ENCODE assay signal across 27 cellular contexts in the genomic region with DNA sequence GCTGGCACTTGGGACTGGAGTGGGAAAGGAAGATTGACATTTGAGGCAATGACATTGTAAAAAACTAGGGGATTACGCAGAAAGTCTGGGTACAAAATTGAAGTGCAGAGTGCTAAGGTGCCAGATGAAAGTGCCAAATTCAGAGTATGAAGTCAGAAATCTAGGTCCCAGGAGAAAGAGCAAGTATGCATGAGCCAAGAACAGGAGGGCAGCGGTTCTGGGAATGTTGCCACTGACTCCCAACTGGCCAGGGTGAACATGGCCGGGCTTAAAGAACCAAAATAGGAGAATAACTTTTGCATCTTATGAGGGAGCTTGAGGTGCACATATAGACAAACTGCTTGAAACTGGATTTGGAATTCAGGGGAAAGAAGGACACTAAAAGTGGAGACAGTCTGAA.
"Had no signal": no experiment of that assay in that cellular context is flagged by ENCODE, and none has a peak within 500 bp of the region (broad histone marks: within the 10 kb centered on the region; RNA-seq: fewer than 3 reads in every experiment).

No MANE protein-coding gene starts in this region.

- DNase-seq: activated B cell treated with CpG ODN at 0.5 μM for 24 hours; activated CD4-positive, alpha-beta T cell treated with anti-CD3 and anti-CD28 coated beads, Interleukin-2, amount 50 U/mL, for 1 hour; activated CD8-positive, alpha-beta T cell treated with anti-CD3 and anti-CD28 coated beads for 36 hours; activated gamma-delta T cell treated with Interleukin-2 at 50 U/mL for 16 hours; activated naive CD4-positive, alpha-beta T cell treated with anti-CD3 and anti-CD28 coated beads, Interleukin-2, amount 50 U/mL, for 16 hours; activated T-cell treated with anti-CD3 and anti-CD28 coated beads, Interleukin-2, amount 50 U/mL, for 4 hours; amniotic stem cell; effector CD8-positive, alpha-beta T cell; esophagus squamous epithelium; foreskin keratinocyte; heart left ventricle; hypothalamus; immature natural killer cell; kidney; left colon; mammary epithelial cell; naive thymus-derived CD4-positive, alpha-beta T cell; pancreas; retina; spleen; stimulated activated naive CD4-positive, alpha-beta T cell; T-cell; testis; upper lobe of left lung had no signal

- ATAC-seq: activated CD8-positive, alpha-beta T cell treated with anti-CD3 and anti-CD28 coated beads for 36 hours; activated T-cell treated with anti-CD3 and anti-CD28 coated beads, Interleukin-2, amount 50 U/mL, for 4 hours; activated T-helper 17 cell treated with anti-CD3 and anti-CD28 coated beads, Interleukin-2, amount 50 U/mL, for 72 hours; foreskin keratinocyte; heart left ventricle; left colon; naive thymus-derived CD4-positive, alpha-beta T cell; pancreas; T-cell had no signal

- H3K4me3 ChIP-seq: esophagus squamous epithelium, heart left ventricle, pancreas, prostate gland, spleen, testis, upper lobe of left lung, vagina had no signal
